Comparison of ENCODE assay signal across 25 cellular contexts in the genomic region with DNA sequence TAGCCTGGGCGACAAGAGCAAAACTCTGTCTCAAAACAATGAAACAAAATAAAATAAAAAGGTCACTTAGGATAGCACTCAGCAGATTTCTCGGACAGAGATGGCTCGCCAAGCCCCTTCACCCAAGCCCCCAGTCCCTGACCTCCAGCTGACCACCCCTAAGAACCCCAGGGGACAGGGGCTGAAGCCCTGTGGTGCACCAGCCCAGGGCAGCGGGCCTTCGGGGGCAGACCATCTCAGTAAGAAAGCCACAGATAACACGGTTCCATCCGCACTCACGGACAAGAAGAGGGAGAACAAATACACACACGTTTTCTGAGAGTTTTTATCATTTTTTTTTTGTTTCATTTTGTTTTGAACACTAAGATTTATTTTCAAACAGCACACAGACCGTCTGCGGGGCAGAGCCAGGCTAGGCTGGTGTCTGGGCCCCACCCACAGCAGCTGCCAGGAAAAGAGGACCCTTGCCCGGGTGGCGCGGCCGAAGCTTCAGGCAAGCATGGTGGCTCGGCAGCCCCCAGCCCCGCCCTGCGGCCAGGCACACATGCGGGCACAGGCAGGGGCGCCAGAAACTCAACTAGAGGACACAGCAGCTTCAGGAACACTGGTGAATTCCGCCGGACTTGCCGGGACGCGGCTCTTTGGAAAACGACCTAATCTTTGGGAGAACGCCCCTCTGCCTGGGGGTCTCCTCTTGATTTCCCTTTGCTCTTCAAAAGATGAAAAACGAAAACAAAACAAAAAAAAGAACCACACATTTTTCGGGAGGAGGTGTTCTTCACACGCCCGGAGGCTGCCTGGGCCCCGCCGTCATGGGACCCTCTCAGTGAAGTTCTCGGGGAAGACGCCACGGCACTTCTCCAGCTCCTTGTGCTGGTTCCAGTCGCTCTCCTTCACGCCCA. TPM values are rescaled to one million over a fixed set of nuclear protein-coding genes. Genes with fewer than 3 reads are reported as not detected.
DNase-seq lines count a peak whose midpoint lies in the region; ATAC-seq and TF ChIP-seq lines count a peak whose summit lies in the region.
"Had no signal": no experiment of that assay in that cellular context is flagged by ENCODE, and none has a peak within 500 bp of the region (broad histone marks: within the 10 kb centered on the region; RNA-seq: fewer than 3 reads in every experiment).

No MANE protein-coding gene starts in this region.

- H3K4me3 Mint-ChIP-seq in activated T-cell treated with anti-CD3 and anti-CD28 coated beads, Interleukin-2, amount 50 U/mL, for 24 hours, result no peak overlapping the region
- H3K4me3 Mint-ChIP-seq in activated B cell treated with CpG ODN at 0.5 μM for 24 hours, result no peak overlapping the region
- H3K4me3 Mint-ChIP-seq: HFFc6; stimulated activated memory B cell treated with anti-CD40 and anti-IgM and Interleukin-4, amounts not matched to agents 10 μg/mL and 1 μg/mL and 100 μg/mL, for 72 hours had no signal

- no peak for TF ChIP-seq POLR2A in stomach (IDR thresholded peaks at IDR 0.05)

- no peak for TF ChIP-seq EP300 in stomach (IDR thresholded peaks at IDR 0.05)

- TF ChIP-seq CTCF in activated B cell treated with CpG ODN at 0.5 μM for 24 hours (IDR thresholded peaks at IDR 0.05) (no peak), stomach (IDR thresholded peaks at IDR 0.05) (no peak)

- CTCF ChIA-PET in activated B cell treated with CpG ODN at 0.5 μM for 24 hours (lab: Charles Lee), result no interaction called here

- peak; percentile 18 for DNase-seq in activated T-cell treated with anti-CD3 and anti-CD28 coated beads, Interleukin-2, amount 50 U/mL, for 24 hours
- DNase-seq in activated T-cell treated with anti-CD3 and anti-CD28 coated beads for 4 hours (no peak), activated B cell treated with CpG ODN at 0.5 μM for 24 hours (peak; percentile 6), mesenteric fat pad (ENCODE audit: low spot score) (peak; percentile 49), stomach (peak; percentile 24), GDM1 (lab: John Stamatoyannopoulos, UW) (no peak), C1 segment of cervical spinal cord (lab: John Stamatoyannopoulos, UW) (no peak), activated gamma-delta T cell (lab: John Stamatoyannopoulos, UW) (no peak)
- DNase-seq: ACHN; activated CD4-positive, alpha-beta T cell treated with anti-CD3 and anti-CD28 coated beads, Interleukin-2, amount 50 U/mL, for 4 hours; activated naive CD4-positive, alpha-beta T cell; amygdala; Calu3; HFFc6; mammary epithelial cell; NCI-H1105; NCI-H1930; NCI-H526 treated with DMSO at 0.1 percent for 48 hours; stimulated activated CD4-positive, alpha-beta T cell treated with anti-CD3 and anti-CD28 coated beads, Interleukin-2, amount 100 ng/mL, for 48 hours; testis had no signal

- ATAC-seq in activated B cell treated with CpG ODN at 0.5 μM for 24 hours (ENCODE audit: low read depth), result no peak
- ATAC-seq: stimulated activated memory B cell treated with anti-CD40 and anti-IgM and Interleukin-4, amounts not matched to agents 10 μg/mL and 1 μg/mL and 100 μg/mL, for 72 hours had no signal

- no peak overlapping the region for H3K4me3 ChIP-seq in stomach
- H3K4me3 ChIP-seq: SJSA1, spleen, testis, vagina had no signal

- H3K27ac Mint-ChIP-seq in activated T-cell treated with anti-CD3 and anti-CD28 coated beads, Interleukin-2, amount 50 U/mL, for 24 hours, result no peak overlapping the region
- H3K27ac Mint-ChIP-seq in activated B cell treated with CpG ODN at 0.5 μM for 24 hours, result no peak overlapping the region
- H3K27ac Mint-ChIP-seq: HFFc6; stimulated activated memory B cell treated with anti-CD40 and anti-IgM and Interleukin-4, amounts not matched to agents 10 μg/mL and 1 μg/mL and 100 μg/mL, for 72 hours had no signal

- no peaks in the 10 kb centered on the region for H3K9me3 Mint-ChIP-seq in activated T-cell treated with anti-CD3 and anti-CD28 coated beads, Interleukin-2, amount 50 U/mL, for 24 hours
- peaks cover 2% of the 10 kb centered on the region for H3K9me3 Mint-ChIP-seq in activated B cell treated with CpG ODN at 0.5 μM for 24 hours
- H3K9me3 Mint-ChIP-seq: HFFc6 had no signal

- intact Hi-C loops in activated B cell treated with CpG ODN at 0.5 μM for 24 hours (cut with micrococcal nuclease), result no loop called here
- intact Hi-C loops in stomach (cut with DNase I; ENCODE audit: low total_unique reads), result no loop called here

- H3K9me3 ChIP-seq in stomach, result no peaks in the 10 kb centered on the region
- H3K9me3 ChIP-seq: neutrophil, SJSA1, spleen, testis, vagina had no signal

- no peaks in the 10 kb centered on the region for H3K27me3 ChIP-seq in stomach
- H3K27me3 ChIP-seq: neutrophil, SJSA1, spleen, testis, vagina had no signal

- WGBS in stomach, 5 donors, result 89 to 95% (median 94%) methylated on average over 32 to 38 of the region's 38 CpGs

- POLR2A ChIA-PET in activated B cell treated with CpG ODN at 0.5 μM for 24 hours (lab: Charles Lee), result no interaction called here

- H3K27me3 Mint-ChIP-seq in activated T-cell treated with anti-CD3 and anti-CD28 coated beads, Interleukin-2, amount 50 U/mL, for 24 hours, result no peaks in the 10 kb centered on the region
- no peaks in the 10 kb centered on the region for H3K27me3 Mint-ChIP-seq in activated B cell treated with CpG ODN at 0.5 μM for 24 hours
- H3K27me3 Mint-ChIP-seq: stimulated activated memory B cell treated with anti-CD40 and anti-IgM and Interleukin-4, amounts not matched to agents 10 μg/mL and 1 μg/mL and 100 μg/mL, for 72 hours had no signal

- H3K4me1 ChIP-seq in stomach, result peaks cover 0 to 14% (median 4%) of the 10 kb centered on the region in 4 donors
- H3K4me1 ChIP-seq: SJSA1 had no signal

- H3K36me3 ChIP-seq in stomach, result peaks cover 6 to 51% (median 34%) of the 10 kb centered on the region in 4 donors
- H3K36me3 ChIP-seq: neutrophil, vagina had no signal

- H3K27ac ChIP-seq in stomach, result no peak overlapping the region
- H3K27ac ChIP-seq: neutrophil, SJSA1, spleen, testis, vagina had no signal

- H3K36me3 Mint-ChIP-seq in activated T-cell treated with anti-CD3 and anti-CD28 coated beads, Interleukin-2, amount 50 U/mL, for 24 hours (ENCODE audit: low read depth), result peaks cover 26% of the 10 kb centered on the region
- peaks cover 28% of the 10 kb centered on the region for H3K36me3 Mint-ChIP-seq in activated B cell treated with CpG ODN at 0.5 μM for 24 hours (ENCODE audit: low read depth)

- peaks cover 7% of the 10 kb centered on the region for H3K4me1 Mint-ChIP-seq in activated T-cell treated with anti-CD3 and anti-CD28 coated beads, Interleukin-2, amount 50 U/mL, for 24 hours (ENCODE audit: low read depth)
- H3K4me1 Mint-ChIP-seq in activated B cell treated with CpG ODN at 0.5 μM for 24 hours, result peaks cover 2% of the 10 kb centered on the region

RNA-seq across cellular contexts. Expression of a gene that starts 59.0 kb away (rescaled TPM):
- total RNA-seq in activated B cell treated with CpG ODN at 0.5 μM for 24 hours (62.5 and 63.5 TPM in 2 replicates), mesenteric fat pad (87.0 TPM), stomach (100 to 1,000 TPM in 1 of 5 donors, 10 to 100 TPM in 4; 39.1 to 175 (median 45.1) TPM)
- 10 to 100 TPM; 47.8 to 49.6 (median 47.8) TPM for polyA plus RNA-seq in stomach

Comparison
In these comparisons a context has a peak if more than half of its experiments do, and no peak if none do; other contexts are left out.
1. DNase-seq: peak in activated T-cell treated with anti-CD3 and anti-CD28 coated beads, Interleukin-2, amount 50 U/mL, for 24 hours (single experiment), activated B cell treated with CpG ODN at 0.5 μM for 24 hours (single experiment), mesenteric fat pad (single experiment) and stomach (single experiment); none in activated T-cell treated with anti-CD3 and anti-CD28 coated beads for 4 hours (single experiment), GDM1 (single experiment), C1 segment of cervical spinal cord (0 of 14) and activated gamma-delta T cell (single experiment).